Comparison of ENCODE assay signal across 23 cellular contexts in the genomic region with DNA sequence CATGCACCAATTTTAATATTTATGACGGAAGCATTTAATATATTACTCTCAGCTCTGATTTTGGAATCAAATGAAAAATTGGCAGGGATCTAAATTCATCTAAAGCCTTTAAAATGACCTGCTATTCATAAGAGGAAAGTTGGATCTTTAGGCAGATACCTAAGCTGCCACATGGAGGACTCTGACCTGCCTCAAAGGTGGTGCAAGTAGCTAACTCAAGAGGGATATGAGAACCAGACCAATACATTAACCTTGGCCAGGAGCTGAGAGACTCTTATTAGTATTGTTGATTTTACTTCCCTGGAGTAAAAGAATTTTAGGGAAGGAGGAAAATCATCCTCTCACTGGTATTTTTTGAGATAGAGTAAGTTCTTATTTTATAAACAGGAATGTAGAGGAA.
"Had no signal": no experiment of that assay in that cellular context is flagged by ENCODE, and none has a peak within 500 bp of the region (broad histone marks: within the 10 kb centered on the region; RNA-seq: fewer than 3 reads in every experiment).

No MANE protein-coding gene starts in this region.

- H3K4me1 ChIP-seq: neural progenitor cell, parathyroid adenoma, prostate gland had no signal

- FAIRE-seq: frontal cortex had no signal

- H3K36me3 ChIP-seq: colonic mucosa, neural progenitor cell, prostate gland, right atrium auricular region, stomach, thyroid gland, vagina had no signal

- H3K27ac Mint-ChIP-seq: dendritic cell treated with granulocyte-macrophage colony-stimulating factor and Interleukin-4, amounts not matched to agents 40 ng/mL and 50 ng/mL, for 4 days; memory B cell; nephron; neural progenitor cell; stimulated activated effector memory CD8-positive, alpha-beta T cell treated with anti-CD3 and anti-CD28 coated beads, Interleukin-12 subunit alpha, Interleukin-12 subunit beta, amount 100 ng/mL, for 72 hours had no signal

- ATAC-seq: sciatic nerve; stimulated activated effector memory CD8-positive, alpha-beta T cell treated with anti-CD3 and anti-CD28 coated beads, Interleukin-12 subunit alpha, Interleukin-12 subunit beta, amount 100 ng/mL, for 72 hours had no signal

- H2AFZ ChIP-seq: neural progenitor cell, parathyroid adenoma had no signal

- H3K36me3 Mint-ChIP-seq: immature natural killer cell; stimulated activated effector memory CD8-positive, alpha-beta T cell treated with anti-CD3 and anti-CD28 coated beads, Interleukin-12 subunit alpha, Interleukin-12 subunit beta, amount 100 ng/mL, for 72 hours had no signal

- H3K4me3 Mint-ChIP-seq: dendritic cell treated with granulocyte-macrophage colony-stimulating factor and Interleukin-4, amounts not matched to agents 40 ng/mL and 50 ng/mL, for 4 days; immature natural killer cell; memory B cell; nephron; neural progenitor cell; stimulated activated effector memory CD8-positive, alpha-beta T cell treated with anti-CD3 and anti-CD28 coated beads, Interleukin-12 subunit alpha, Interleukin-12 subunit beta, amount 100 ng/mL, for 72 hours had no signal

- H3K9me3 Mint-ChIP-seq: dendritic cell treated with granulocyte-macrophage colony-stimulating factor and Interleukin-4, amounts not matched to agents 40 ng/mL and 50 ng/mL, for 4 days; immature natural killer cell had no signal

- H3K9ac ChIP-seq: neural progenitor cell, parathyroid adenoma had no signal

- H3K27me3 Mint-ChIP-seq: dendritic cell treated with granulocyte-macrophage colony-stimulating factor and Interleukin-4, amounts not matched to agents 40 ng/mL and 50 ng/mL, for 4 days; memory B cell had no signal

- H3K27me3 ChIP-seq: colonic mucosa, neural progenitor cell, right atrium auricular region, stomach, thyroid gland, vagina had no signal

- H3K4me3 ChIP-seq: colonic mucosa, lung, neural progenitor cell, prostate gland, right atrium auricular region, stomach, thyroid gland, vagina had no signal

- H3K4me1 Mint-ChIP-seq: nephron, neural progenitor cell had no signal

- H3K9me3 ChIP-seq: colonic mucosa, prostate gland, right atrium auricular region, stomach, thyroid gland, vagina had no signal

- H3K27ac ChIP-seq: colonic mucosa, neural progenitor cell, parathyroid adenoma, prostate gland, right atrium auricular region, stomach, thyroid gland, vagina had no signal

- DNase-seq: colonic mucosa; effector memory CD4-positive, alpha-beta T cell; hypothalamus; immature natural killer cell; islet precursor cell; stimulated activated CD4-positive, alpha-beta T cell treated with anti-CD3 and anti-CD28 coated beads, Interleukin-2, amount 100 ng/mL, for 24 hours; stimulated activated CD4-positive, alpha-beta T cell treated with anti-CD3 and anti-CD28 coated beads, Interleukin-4, amount 100 ng/mL, for 24 hours; stimulated activated naive CD4-positive, alpha-beta T cell treated with Interleukin-2 at 50 U/mL for 16 hours; stomach; thyroid gland; trophoblast cell had no signal

- H3K4me2 ChIP-seq: neural progenitor cell had no signal
